8 cellular contexts compared by ENCODE assay signal in the genomic region with DNA sequence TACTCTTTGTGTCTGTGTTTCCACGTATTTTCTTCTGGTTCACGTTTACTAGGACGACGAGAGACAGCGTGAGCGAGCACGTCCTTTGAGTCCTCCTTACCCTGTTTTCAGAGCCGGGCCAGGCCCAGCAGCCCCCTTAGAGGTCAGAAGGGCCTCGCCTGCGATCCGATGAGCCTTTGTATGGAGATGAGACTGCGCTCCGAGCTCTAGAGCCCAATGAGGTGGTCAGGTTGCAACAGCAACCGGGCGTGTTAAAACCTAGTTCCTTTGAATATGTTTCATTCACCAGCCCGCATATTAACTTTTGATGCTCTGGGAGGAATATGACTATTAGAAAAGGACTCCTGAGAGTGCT. TPM values are rescaled to one million over a fixed set of nuclear protein-coding genes. Genes with fewer than 3 reads are reported as not detected.
DNase-seq lines count a peak whose midpoint lies in the region; ATAC-seq and TF ChIP-seq lines count a peak whose summit lies in the region.

No MANE protein-coding gene starts in this region.

- ATAC-seq in GM18861 (IDR thresholded peaks at IDR 0.05; ENCODE audit: unreplicated experiment): peak; percentile 5

- DNase-seq in NCI-H526 (lab: John Stamatoyannopoulos, UW): peak; percentile 42 to 75
- DNase-seq in colonic mucosa: no peak
- DNase-seq in COLO668 (lab: John Stamatoyannopoulos, UW; ENCODE audit: unreplicated experiment): no peak
- no peak for DNase-seq in stimulated activated CD4-positive, alpha-beta T cell treated with anti-CD3 and anti-CD28 coated beads, Interleukin-15, amount 100 ng/mL, for 24 hours
- no peak for DNase-seq in GM19240 (ENCODE audit: insufficient read length, low spot score)

- peak overlapping the region; percentile 79 for H3K27ac ChIP-seq in 22Rv1
- peak overlapping the region; percentile 96 for H3K27ac ChIP-seq in colonic mucosa

- TF ChIP-seq CTCF in 22Rv1 (IDR thresholded peaks at IDR 0.05) (no peak), colonic mucosa (IDR thresholded peaks at IDR 0.05) (no peak)

- H3K9me3 ChIP-seq in colonic mucosa: no peaks in the 10 kb centered on the region
- no peaks in the 10 kb centered on the region for H3K9me3 ChIP-seq in mucosa of stomach (ENCODE audit: control insufficient read depth, low read length)

- no peaks in the 10 kb centered on the region for H3K27me3 ChIP-seq in colonic mucosa
- no peaks in the 10 kb centered on the region for H3K27me3 ChIP-seq in mucosa of stomach (ENCODE audit: control insufficient read depth, insufficient read depth, low read length)

- peaks cover 14% of the 10 kb centered on the region for H3K4me1 ChIP-seq in colonic mucosa
- peaks cover 49% of the 10 kb centered on the region for H3K4me1 ChIP-seq in mucosa of stomach (ENCODE audit: control insufficient read depth, insufficient read depth, low read length)

- peak overlapping the region; percentile 77 to 90 for H3K9ac ChIP-seq in colonic mucosa (ENCODE audit: low read depth in 2 of 2, low read length in 2 of 2)
- H3K9ac ChIP-seq in mucosa of stomach (ENCODE audit: low read length): peak overlapping the region; percentile 62

- intact Hi-C loops in colonic mucosa (cut with DNase I): loop anchor here (5.0 to 10.0 kb wide), 3 partner anchors 80 to 273 kb away; a partner anchor contains a TSS

- peak overlapping the region; percentile 65 for H3K4me3 ChIP-seq in colonic mucosa
- peak overlapping the region; percentile 51 for H3K4me3 ChIP-seq in mucosa of stomach (ENCODE audit: low read length)

- H3K36me3 ChIP-seq in colonic mucosa (no peaks in the 10 kb centered on the region), mucosa of stomach (ENCODE audit: control insufficient read depth, insufficient read depth, low read length) (no peaks in the 10 kb centered on the region)

RNA-seq across cellular contexts. Expression of a gene that starts 55.6 kb away (rescaled TPM):
- 10 to 100 TPM; 24.0 to 27.2 TPM for total RNA-seq in colonic mucosa

Comparison
In these comparisons a context has a peak if more than half of its experiments do, and no peak if none do; other contexts are left out.
1. DNase-seq: peak in NCI-H526 (2 of 2); none in colonic mucosa (single experiment), COLO668 (single experiment), stimulated activated CD4-positive, alpha-beta T cell treated with anti-CD3 and anti-CD28 coated beads, Interleukin-15, amount 100 ng/mL, for 24 hours (single experiment) and GM19240 (single experiment).